ENCODE assay signal across 19 cellular contexts in genomic region chr5:169850407-169850806, GRCh38.
DNase-seq lines count a peak whose midpoint lies in the region; ATAC-seq, FAIRE-seq and TF ChIP-seq lines count a peak whose summit lies in the region.
"Had no signal": no experiment of that assay in that cellular context is flagged by ENCODE, and none has a peak within 500 bp of the region (broad histone marks: within the 10 kb centered on the region; RNA-seq: fewer than 3 reads in every experiment).

No MANE protein-coding gene starts in this region.

- H3K36me3 ChIP-seq in DOHH2 (ENCODE audit: control insufficient read depth, low read length) (peaks cover 74% of the 10 kb centered on the region), K562 (ENCODE audit: control insufficient read depth, insufficient read depth, low read length) (no peaks in the 10 kb centered on the region), kidney (ENCODE audit: control insufficient read depth in 1 of 2, insufficient read depth in 2 of 2, low read length in 2 of 2) (no peaks in the 10 kb centered on the region)
- H3K36me3 ChIP-seq: colonic mucosa, esophagus squamous epithelium, pancreas had no signal

- no peaks in the 10 kb centered on the region for H4K20me1 ChIP-seq in DOHH2 (ENCODE audit: control insufficient read depth, insufficient read depth, low read depth, low read length)
- no peaks in the 10 kb centered on the region for H4K20me1 ChIP-seq in K562 (replicated peaks; ENCODE audit: control insufficient read depth, insufficient read depth, low read length)

- TF ChIP-seq RAD21 in K562 (CRISPR knock-in tag; conservative IDR thresholded peaks at IDR 0.05 in 1 of 2, IDR thresholded peaks at IDR 0.05 in 1 of 2): no peak

- intact Hi-C loops in K562 (cut with micrococcal nuclease) (no loop called here), kidney (cut with DNase I) (no loop called here)

- peak; percentile 36 for TF ChIP-seq CTCF in DOHH2 (IDR thresholded peaks at IDR 0.05; ENCODE audit: low read depth, low read length, poor library complexity, severe bottlenecking)
- peak; percentile 45 for TF ChIP-seq CTCF in HFFc6 (IDR thresholded peaks at IDR 0.05)
- peak; percentile 5 to 30 (median 30); a peak in 2 of 6 replicates for TF ChIP-seq CTCF in K562 (IDR thresholded peaks at IDR 0.05 in 2 of 3, conservative IDR thresholded peaks at IDR 0.05 in 1 of 3; ENCODE audit: insufficient read depth in 2 of 3, low read depth in 1 of 3, low read length in 3 of 3)
- TF ChIP-seq CTCF in neural crest cell (conservative IDR thresholded peaks at IDR 0.05): peak; percentile 46
- TF ChIP-seq CTCF in kidney (IDR thresholded peaks at IDR 0.05; ENCODE audit: borderline replicate concordance, extremely low read depth, insufficient read depth): no peak

- in situ Hi-C loops in K562 (cut with MboI): no loop called here

- peaks cover 29% of the 10 kb centered on the region for H3K9me3 Mint-ChIP-seq in HFFc6
- peaks cover 17% of the 10 kb centered on the region for H3K9me3 Mint-ChIP-seq in neural crest cell
- H3K9me3 Mint-ChIP-seq in stimulated activated naive CD8-positive, alpha-beta T cell treated with anti-CD3 and anti-CD28 coated beads, Interleukin-15, amount 100 ng/mL, for 72 hours: peaks cover 28 to 46% of the 10 kb centered on the region in 2 donors

- peaks cover 3% of the 10 kb centered on the region; the same call in 1 of the 2 replicates for H3K79me2 ChIP-seq in DOHH2 (ENCODE audit: control insufficient read depth, low read length)
- H3K79me2 ChIP-seq in K562 (ENCODE audit: control insufficient read depth, insufficient read depth, low read length): no peaks in the 10 kb centered on the region

- POLR2A ChIA-PET in K562 (lab: Yijun Ruan, JAX): no interaction called here

- no peak overlapping the region for H3K9ac ChIP-seq in K562 (ENCODE audit: insufficient read depth in 1 of 2, low read depth in 2 of 2, low read length in 2 of 2)
- H3K9ac ChIP-seq in kidney (ENCODE audit: low read length in 2 of 2): no peak overlapping the region

- DNase-seq in HFFc6 (no peak), K562 (ENCODE audit: extremely low read depth in 1 of 4, low spot score in 3 of 4) (peak in 1 of 4 experiments; percentile 10), neural crest cell (ENCODE audit: low read depth, low spot score) (no peak), NCI-H2081 (lab: John Stamatoyannopoulos, UW) (no peak), kidney (no peak)
- DNase-seq in stimulated activated naive CD8-positive, alpha-beta T cell treated with anti-CD3 and anti-CD28 coated beads, Interleukin-15, amount 100 ng/mL, for 72 hours: no peak
- DNase-seq: amniotic stem cell; CD8-positive, alpha-beta T cell; colonic mucosa; esophagus squamous epithelium; left colon; NCI-H2107; NCI-H82; pancreas; stimulated activated CD4-positive, alpha-beta T cell treated with anti-CD3 and anti-CD28 coated beads, Interleukin-12 subunit alpha, Interleukin-12 subunit beta, amount 100 ng/mL, for 4 hours had no signal

- H3K4me1 ChIP-seq in DOHH2 (ENCODE audit: control insufficient read depth, low read length): no peaks in the 10 kb centered on the region
- H3K4me1 ChIP-seq in K562 (replicated peaks in 1 of 2; ENCODE audit: control insufficient read depth in 2 of 2, insufficient read depth in 2 of 2, low read length in 2 of 2): no peaks in the 10 kb centered on the region
- no peaks in the 10 kb centered on the region for H3K4me1 ChIP-seq in kidney (ENCODE audit: control insufficient read depth in 1 of 2, insufficient read depth in 1 of 2, low read depth in 1 of 2, low read length in 2 of 2)
- H3K4me1 ChIP-seq: colonic mucosa, esophagus squamous epithelium, pancreas had no signal

- H3K9me2 ChIP-seq in DOHH2 (replicated peaks; ENCODE audit: control insufficient read depth, low read length): no peaks in the 10 kb centered on the region

- FAIRE-seq in K562 (lab: Jason Lieb, UNC) (no peak), kidney (lab: Jason Lieb, UNC) (no peak)
- FAIRE-seq: GM18507, pancreas, TTC549 had no signal

- H3K9me1 ChIP-seq in K562 (ENCODE audit: control insufficient read depth, insufficient read depth, low read length): no peaks in the 10 kb centered on the region

- WGBS in K562 (ENCODE audit: insufficient coverage, low coverage, missing lambda C conversion rate): 53% methylated on average over 2 of the region's 2 CpGs

- CTCF ChIA-PET in K562 (lab: Yijun Ruan, JAX; ENCODE audit: low intra/inter-chr PET ratio): no interaction called here

- peaks cover 3% of the 10 kb centered on the region; the same call in 1 of the 2 replicates for H3K27me3 Mint-ChIP-seq in HFFc6 (ENCODE audit: insufficient read depth)
- H3K27me3 Mint-ChIP-seq in neural crest cell (ENCODE audit: low read depth): peaks cover 2% of the 10 kb centered on the region
- H3K27me3 Mint-ChIP-seq in stimulated activated naive CD8-positive, alpha-beta T cell treated with anti-CD3 and anti-CD28 coated beads, Interleukin-15, amount 100 ng/mL, for 72 hours: no peaks in the 10 kb centered on the region
- H3K27me3 Mint-ChIP-seq: stimulated activated naive CD8-positive, alpha-beta T cell treated with anti-CD3 and anti-CD28 coated beads, Interleukin-15, Interleukin-2, amounts not matched to agents 100 ng/mL and 50 ng/mL, for 24 hours had no signal

- no TSS peak for BruUV-seq in K562 (replicated peaks; lab: Mats Ljungman, UMichigan)

- peaks cover 1% of the 10 kb centered on the region; the same call in 1 of the 2 replicates for H3K4me1 Mint-ChIP-seq in HFFc6 (ENCODE audit: low read depth)
- H3K4me1 Mint-ChIP-seq in neural crest cell: no peaks in the 10 kb centered on the region
- peaks cover 15% of the 10 kb centered on the region for H3K4me1 Mint-ChIP-seq in stimulated activated naive CD8-positive, alpha-beta T cell treated with anti-CD3 and anti-CD28 coated beads, Interleukin-15, amount 100 ng/mL, for 72 hours

- H3K4me3 Mint-ChIP-seq in HFFc6: no peak overlapping the region
- no peak overlapping the region for H3K4me3 Mint-ChIP-seq in neural crest cell
- H3K4me3 Mint-ChIP-seq in stimulated activated naive CD8-positive, alpha-beta T cell treated with anti-CD3 and anti-CD28 coated beads, Interleukin-15, amount 100 ng/mL, for 72 hours: no peak overlapping the region
- H3K4me3 Mint-ChIP-seq: CD8-positive, alpha-beta T cell; stimulated activated naive CD8-positive, alpha-beta T cell treated with anti-CD3 and anti-CD28 coated beads, Interleukin-15, Interleukin-2, amounts not matched to agents 100 ng/mL and 50 ng/mL, for 24 hours had no signal

- H3K27ac ChIP-seq in DOHH2 (ENCODE audit: low read depth, low read length): no peak overlapping the region
- no peak overlapping the region for H3K27ac ChIP-seq in K562 (ENCODE audit: extremely low read depth, low read depth, low read length)
- H3K27ac ChIP-seq in kidney (ENCODE audit: low read depth in 2 of 2, low read length in 2 of 2): no peak overlapping the region
- H3K27ac ChIP-seq: colonic mucosa, esophagus squamous epithelium, pancreas had no signal

- TF ChIP-seq POLR2A in K562 (conservative IDR thresholded peaks at IDR 0.05): no peak

- ATAC-seq in K562: no peak
- ATAC-seq in stimulated activated naive CD8-positive, alpha-beta T cell treated with anti-CD3 and anti-CD28 coated beads, Interleukin-15, amount 100 ng/mL, for 72 hours: no peak
- ATAC-seq: CD8-positive, alpha-beta T cell; left colon; pancreas had no signal

- H3K36me3 Mint-ChIP-seq in HFFc6 (ENCODE audit: low read depth) (peaks cover 38% of the 10 kb centered on the region), neural crest cell (ENCODE audit: low read depth) (peaks cover 5% of the 10 kb centered on the region)

- H3K27me3 ChIP-seq in DOHH2 (ENCODE audit: control insufficient read depth, low read length) (no peaks in the 10 kb centered on the region), K562 (ENCODE audit: control insufficient read depth in 2 of 2, insufficient read depth in 2 of 2, low read length in 2 of 2) (no peaks in the 10 kb centered on the region)
- H3K27me3 ChIP-seq: colonic mucosa, esophagus squamous epithelium, pancreas had no signal

- H3K9me3 ChIP-seq in DOHH2 (ENCODE audit: control insufficient read depth, insufficient read depth, low read length) (peaks cover 28% of the 10 kb centered on the region; the same call in 1 of the 2 replicates), K562 (replicated peaks; ENCODE audit: control insufficient read depth, insufficient read depth, low read depth, low read length) (peaks cover 6% of the 10 kb centered on the region), kidney (ENCODE audit: control insufficient read depth in 1 of 2, low read length in 2 of 2) (peaks cover 6 to 16% of the 10 kb centered on the region in 2 donors)
- H3K9me3 ChIP-seq: colonic mucosa, pancreas had no signal

- no peak overlapping the region for H3K4me3 ChIP-seq in DOHH2 (ENCODE audit: low read length)
- H3K4me3 ChIP-seq in K562: no peak overlapping the region
- H3K4me3 ChIP-seq in kidney (ENCODE audit: low read length in 2 of 2): no peak overlapping the region
- H3K4me3 ChIP-seq: colonic mucosa, esophagus squamous epithelium, pancreas had no signal

- no peaks in the 10 kb centered on the region for H3F3A ChIP-seq in DOHH2 (ENCODE audit: control insufficient read depth, insufficient read depth)

- no peak for TF ChIP-seq EP300 in K562 (IDR thresholded peaks at IDR 0.05; ENCODE audit: low read length)

- H3K27ac Mint-ChIP-seq in HFFc6 (no peak overlapping the region), neural crest cell (ENCODE audit: unreplicated experiment) (no peak overlapping the region)
- no peak overlapping the region for H3K27ac Mint-ChIP-seq in stimulated activated naive CD8-positive, alpha-beta T cell treated with anti-CD3 and anti-CD28 coated beads, Interleukin-15, amount 100 ng/mL, for 72 hours
- H3K27ac Mint-ChIP-seq: CD8-positive, alpha-beta T cell; stimulated activated naive CD8-positive, alpha-beta T cell treated with anti-CD3 and anti-CD28 coated beads, Interleukin-15, Interleukin-2, amounts not matched to agents 100 ng/mL and 50 ng/mL, for 24 hours had no signal

- no peak overlapping the region for H2AFZ ChIP-seq in K562 (ENCODE audit: low read depth, low read length)

- H3K4me2 ChIP-seq in DOHH2 (ENCODE audit: low read length) (no peak overlapping the region), K562 (ENCODE audit: insufficient read depth, low read length) (no peak overlapping the region)

TF ChIP-seq in K562, 482 proteins besides CTCF, POLR2A, EP300 and RAD21 (continues in another document):
- no peak for TF ChIP-seq POLR3G (IDR thresholded peaks at IDR 0.05; ENCODE audit: extremely low read depth, insufficient read length, insufficient replicate concordance)
- 0 out of 2 replicates have a peak, but pooled peaks have one; percentile 32 for TF ChIP-seq CBX5 (IDR thresholded peaks at IDR 0.05; ENCODE audit: borderline replicate concordance, low read depth)
- no peak for TF ChIP-seq ZBTB1 (CRISPR knock-in tag; IDR thresholded peaks at IDR 0.05; ENCODE audit: borderline replicate concordance, low read depth)
- TF ChIP-seq CBX3 (IDR thresholded peaks at IDR 0.05; ENCODE audit: borderline replicate concordance in 1 of 2, low read length in 2 of 2): peak in 1 of 2 experiments; percentile 88; a peak in 2 of 3 replicates
- no peak for TF ChIP-seq TSC22D4 (tag; IDR thresholded peaks at IDR 0.05)
